Comparison of ENCODE assay signal across 8 cellular contexts in the genomic region with DNA sequence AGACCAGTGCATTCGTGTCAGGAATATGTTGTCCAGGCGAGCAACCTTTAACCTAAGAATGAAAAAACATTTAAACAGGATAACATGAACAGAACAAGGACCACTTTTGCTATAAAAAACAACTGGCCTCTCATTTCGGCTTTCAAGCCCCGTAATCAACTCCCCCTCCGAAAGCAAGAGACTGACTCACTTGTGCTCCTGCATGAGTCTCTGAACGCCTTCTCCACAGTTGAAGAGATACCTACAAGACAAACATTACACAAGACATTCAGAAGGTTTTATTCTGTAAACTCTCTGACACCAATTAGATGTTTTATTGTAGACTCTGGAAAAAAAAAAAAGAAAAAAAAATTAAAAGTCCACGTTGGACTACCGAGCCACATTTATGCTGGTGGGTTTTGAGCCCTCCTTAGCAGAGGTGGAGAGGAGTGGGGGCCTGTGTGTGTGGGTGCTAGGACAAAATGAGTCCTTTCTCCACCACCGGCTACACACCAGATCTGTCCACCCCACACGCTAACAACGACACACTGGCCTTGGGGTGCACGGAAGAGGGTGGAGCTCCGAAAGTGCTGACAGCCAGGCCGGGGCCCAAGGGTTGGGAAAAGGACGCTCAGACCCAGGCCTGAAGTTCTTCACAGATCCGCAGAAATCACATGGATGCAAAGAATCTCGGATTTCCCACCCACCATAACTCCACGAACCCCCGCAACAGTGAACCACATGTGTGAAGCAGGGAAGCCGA. TPM values are rescaled to one million over a fixed set of nuclear protein-coding genes. Genes with fewer than 3 reads are reported as not detected.
DNase-seq lines count a peak whose midpoint lies in the region; ATAC-seq and TF ChIP-seq lines count a peak whose summit lies in the region.

No MANE protein-coding gene starts in this region.

- no peaks in the 10 kb centered on the region for H3K4me1 ChIP-seq in Caco-2
- no peaks in the 10 kb centered on the region for H3K4me1 ChIP-seq in uterus

- no TSS peak for BruUV-seq in Caco-2 (replicated peaks; lab: Mats Ljungman, UMichigan)

- no peaks in the 10 kb centered on the region for H3K9me3 Mint-ChIP-seq in Caco-2 (ENCODE audit: unreplicated experiment)

- POLR2A ChIA-PET in Caco-2 (lab: Charles Lee): interaction anchor here (1.2 kb wide), 1 partner anchor 1020 kb away, joined by 6 read pairs; the partner anchor contains the start of gene ZNF18

- peaks cover 17% of the 10 kb centered on the region for H3K36me3 Mint-ChIP-seq in Caco-2 (ENCODE audit: insufficient read depth, unreplicated experiment)

- no peaks in the 10 kb centered on the region for H3K27me3 Mint-ChIP-seq in Caco-2 (ENCODE audit: insufficient read depth, unreplicated experiment)

- TF ChIP-seq CTCF in Caco-2 (IDR thresholded peaks at IDR 0.05; ENCODE audit: insufficient read depth in 1 of 2, low read depth in 1 of 2, low read length in 1 of 2, severe bottlenecking in 1 of 2, unreplicated experiment in 1 of 2): no peak
- TF ChIP-seq CTCF in cardiac fibroblast (IDR thresholded peaks at IDR 0.05; ENCODE audit: low read depth, low read length): no peak
- TF ChIP-seq CTCF in uterus (IDR thresholded peaks at IDR 0.05): no peak

- TF ChIP-seq POLR2A in uterus (IDR thresholded peaks at IDR 0.05): no peak

- intact Hi-C loops in Caco-2 (cut with micrococcal nuclease; ENCODE audit: unreplicated experiment): no loop called here
- intact Hi-C loops in uterus (cut with DNase I; ENCODE audit: low total_unique reads): no loop called here

- H3K4me3 Mint-ChIP-seq in Caco-2 (ENCODE audit: unreplicated experiment): peak overlapping the region; percentile 79

- no peak for DNase-seq in Caco-2
- DNase-seq in MG63: no peak
- peak in 1 of 2 donors; percentile 40 for DNase-seq in cardiac fibroblast (ENCODE audit: low read depth in 2 of 2)
- peak; percentile 26 for DNase-seq in medulla oblongata (ENCODE audit: extremely low spot score)
- DNase-seq in uterus: no peak

- no peaks in the 10 kb centered on the region for H3K27me3 ChIP-seq in Caco-2 (replicated peaks; ENCODE audit: control insufficient read depth, insufficient read depth, low read length)
- no peaks in the 10 kb centered on the region for H3K27me3 ChIP-seq in MG63
- no peaks in the 10 kb centered on the region for H3K27me3 ChIP-seq in uterus

- CTCF ChIA-PET in Caco-2 (lab: Charles Lee): no interaction called here

- H3K27ac Mint-ChIP-seq in Caco-2 (ENCODE audit: unreplicated experiment): no peak overlapping the region

- H3K27ac ChIP-seq in uterus: peak overlapping the region; percentile 45 to 62

- no peaks in the 10 kb centered on the region for H3K36me3 ChIP-seq in Caco-2 (ENCODE audit: control insufficient read depth, insufficient read depth, low read length)
- peaks cover 33% of the 10 kb centered on the region for H3K36me3 ChIP-seq in MG63
- no peaks in the 10 kb centered on the region for H3K36me3 ChIP-seq in uterus

- H3K9me3 ChIP-seq in Caco-2 (no peaks in the 10 kb centered on the region), MG63 (no peaks in the 10 kb centered on the region), uterus (no peaks in the 10 kb centered on the region)

- H3K4me1 Mint-ChIP-seq in Caco-2 (ENCODE audit: low read depth, unreplicated experiment): no peaks in the 10 kb centered on the region

- H3K4me3 ChIP-seq in Caco-2 (ENCODE audit: low read depth, low read length) (peak overlapping the region; percentile 68), MG63 (peak overlapping the region; percentile 73), cardiac fibroblast (replicated peaks in 1 of 2; ENCODE audit: low read depth in 2 of 2, low read length in 2 of 2) (peak overlapping the region; percentile 87 to 88), uterus (peak overlapping the region; percentile 66 to 70)

- ATAC-seq in GM21723 (IDR thresholded peaks at IDR 0.05; ENCODE audit: unreplicated experiment) (peak; percentile 24), HG03378 (IDR thresholded peaks at IDR 0.05; ENCODE audit: unreplicated experiment) (no peak), GM18520 (IDR thresholded peaks at IDR 0.05; ENCODE audit: unreplicated experiment) (no peak)

RNA-seq across cellular contexts. Expression of gene ELAC2, which starts 0.8 kb away (rescaled TPM):
- 38.9 and 40.1 TPM in 2 replicates for total RNA-seq in Caco-2 (2022)
- 32.8 and 58.4 TPM in 2 replicates for total RNA-seq in MG63 (2014; rRNA removed; shearing (Covaris generic); ENCODE audit: low replicate concordance)
- 10 to 100 TPM in 3 of 4 donors, 1 to 10 TPM in 1; 9.7 to 62.2 (median 51.3) TPM for total RNA-seq in uterus
